19 cellular contexts compared by ENCODE assay signal in genomic region chr12:114747156-114747555, GRCh38.
"Had no signal": no experiment of that assay in that cellular context is flagged by ENCODE, and none has a peak within 500 bp of the region (broad histone marks: within the 10 kb centered on the region; RNA-seq: fewer than 3 reads in every experiment).

No MANE protein-coding gene starts in this region.

- H3K27ac ChIP-seq: colonic mucosa, right lobe of liver, WERI-Rb-1 had no signal

- H3K36me3 ChIP-seq: colonic mucosa, right lobe of liver, transverse colon, WERI-Rb-1 had no signal

- ATAC-seq: activated CD4-positive, alpha-beta T cell treated with anti-CD3 and anti-CD28 coated beads for 36 hours; activated CD8-positive, alpha-beta T cell treated with anti-CD3 and anti-CD28 coated beads for 36 hours; mucosa of descending colon; naive thymus-derived CD8-positive, alpha-beta T cell; right lobe of liver; stimulated activated memory B cell treated with anti-CD40 and anti-IgM and Interleukin-4, amounts not matched to agents 10 μg/mL and 1 μg/mL and 100 μg/mL, for 72 hours; T-cell had no signal

- H3K27ac Mint-ChIP-seq: activated CD4-positive, alpha-beta T cell treated with anti-CD3 and anti-CD28 coated beads for 36 hours; activated CD8-positive, alpha-beta T cell treated with anti-CD3 and anti-CD28 coated beads for 36 hours; activated T-helper 1 cell treated with anti-CD3 and anti-CD28 coated beads, Interleukin-12 subunit alpha, Interleukin-12 subunit beta, Interleukin-2, Interleukin-4 antibody, amounts not matched to agents 30 ng/mL and 10 ng/mL and 1 ng/mL, durations not matched to agents 14 hours and 24 hours and 36 hours; naive thymus-derived CD8-positive, alpha-beta T cell; progenitor cell of endocrine pancreas; stimulated activated memory B cell treated with anti-CD40 and anti-IgM and Interleukin-4, amounts not matched to agents 10 μg/mL and 1 μg/mL and 100 μg/mL, for 72 hours; T-cell had no signal

- H3K4me1 Mint-ChIP-seq: activated CD4-positive, alpha-beta T cell treated with anti-CD3 and anti-CD28 coated beads for 36 hours; naive thymus-derived CD8-positive, alpha-beta T cell; stimulated activated memory B cell treated with anti-CD40 and anti-IgM and Interleukin-4, amounts not matched to agents 10 μg/mL and 1 μg/mL and 100 μg/mL, for 72 hours; T-cell had no signal

- H3K4me3 ChIP-seq: colonic mucosa, lung, mucosa of descending colon, right lobe of liver, transverse colon had no signal

- H3K36me3 Mint-ChIP-seq: naive thymus-derived CD8-positive, alpha-beta T cell; stimulated activated memory B cell treated with anti-CD40 and anti-IgM and Interleukin-4, amounts not matched to agents 10 μg/mL and 1 μg/mL and 100 μg/mL, for 72 hours; T-cell had no signal

- H3K9me3 ChIP-seq: colonic mucosa, mucosa of descending colon, right lobe of liver, transverse colon had no signal

- H3K27me3 ChIP-seq: colonic mucosa, right lobe of liver, transverse colon had no signal

- H3K4me1 ChIP-seq: colonic mucosa, right lobe of liver had no signal

- H3K4me3 Mint-ChIP-seq: activated CD4-positive, alpha-beta T cell treated with anti-CD3 and anti-CD28 coated beads for 36 hours; activated CD8-positive, alpha-beta T cell treated with anti-CD3 and anti-CD28 coated beads for 36 hours; activated T-helper 1 cell treated with anti-CD3 and anti-CD28 coated beads, Interleukin-12 subunit alpha, Interleukin-12 subunit beta, Interleukin-2, Interleukin-4 antibody, amounts not matched to agents 30 ng/mL and 10 ng/mL and 1 ng/mL, durations not matched to agents 14 hours and 24 hours and 36 hours; naive thymus-derived CD8-positive, alpha-beta T cell; stimulated activated memory B cell treated with anti-CD40 and anti-IgM and Interleukin-4, amounts not matched to agents 10 μg/mL and 1 μg/mL and 100 μg/mL, for 72 hours; T-cell had no signal

- H3K9me3 Mint-ChIP-seq: activated CD8-positive, alpha-beta T cell treated with anti-CD3 and anti-CD28 coated beads for 36 hours; activated T-helper 1 cell treated with anti-CD3 and anti-CD28 coated beads, Interleukin-12 subunit alpha, Interleukin-12 subunit beta, Interleukin-2, Interleukin-4 antibody, amounts not matched to agents 30 ng/mL and 10 ng/mL and 1 ng/mL, durations not matched to agents 14 hours and 24 hours and 36 hours; T-cell had no signal

- DNase-seq: activated CD4-positive, alpha-beta T cell treated with anti-CD3 and anti-CD28 coated beads for 36 hours; activated CD8-positive, alpha-beta T cell treated with anti-CD3 and anti-CD28 coated beads for 36 hours; activated naive CD4-positive, alpha-beta T cell treated with Interleukin-2 at 50 U/mL for 16 hours; colonic mucosa; effector CD8-positive, alpha-beta T cell; hypothalamus; kidney glomerular epithelial cell; mucosa of descending colon; naive thymus-derived CD8-positive, alpha-beta T cell; nucleus accumbens; right lobe of liver; substantia nigra; T-cell; transverse colon; WERI-Rb-1 had no signal

- H3K27me3 Mint-ChIP-seq: stimulated activated memory B cell treated with anti-CD40 and anti-IgM and Interleukin-4, amounts not matched to agents 10 μg/mL and 1 μg/mL and 100 μg/mL, for 72 hours had no signal
